In the genomic region with DNA sequence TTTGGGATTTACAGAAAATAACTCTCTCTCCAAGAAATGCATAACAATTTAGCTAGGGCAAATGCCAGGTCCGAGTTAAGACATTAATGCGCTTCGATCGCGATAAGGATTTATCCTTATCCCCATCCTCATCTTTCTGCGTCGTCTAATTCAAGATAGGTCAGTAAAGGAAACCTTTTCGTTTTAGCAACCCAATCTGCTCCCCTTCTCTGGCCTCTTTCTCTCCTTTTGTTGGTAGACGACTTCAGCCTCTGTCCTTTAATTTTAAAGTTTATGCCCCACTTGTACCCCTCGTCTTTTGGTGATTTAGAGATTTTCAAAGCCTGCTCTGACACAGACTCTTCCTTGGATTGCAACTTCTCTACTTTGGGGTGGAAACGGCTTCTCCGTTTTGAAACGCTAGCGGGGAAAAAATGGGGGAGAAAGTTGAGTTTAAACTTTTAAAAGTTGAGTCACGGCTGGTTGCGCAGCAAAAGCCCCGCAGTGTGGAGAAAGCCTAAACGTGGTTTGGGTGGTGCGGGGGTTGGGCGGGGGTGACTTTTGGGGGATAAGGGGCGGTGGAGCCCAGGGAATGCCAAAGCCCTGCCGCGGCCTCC, we compare ENCODE assay signal across 8 cellular contexts. TPM values are rescaled to one million over a fixed set of nuclear protein-coding genes. Genes with fewer than 3 reads are reported as not detected.
DNase-seq lines count a peak whose midpoint lies in the region; ATAC-seq, FAIRE-seq and TF ChIP-seq lines count a peak whose summit lies in the region.

No MANE protein-coding gene starts in this region.

- no peaks in the 10 kb centered on the region for H3K36me3 ChIP-seq in left ventricle myocardium inferior
- no peaks in the 10 kb centered on the region for H3K36me3 ChIP-seq in bronchial epithelial cell (ENCODE audit: control insufficient read depth, insufficient read depth, low read length)
- H3K36me3 ChIP-seq in muscle layer of colon (ENCODE audit: insufficient read depth, low read length) = no peaks in the 10 kb centered on the region
- H3K36me3 ChIP-seq in vagina = no peaks in the 10 kb centered on the region

- H3K27me3 ChIP-seq in left ventricle myocardium inferior (ENCODE audit: low read depth) (no peaks in the 10 kb centered on the region), bronchial epithelial cell (ENCODE audit: control insufficient read depth, insufficient read depth, low read length) (no peaks in the 10 kb centered on the region), muscle layer of colon (ENCODE audit: control insufficient read depth in 1 of 2, insufficient read depth in 2 of 2, low read length in 2 of 2) (no peaks in the 10 kb centered on the region), vagina (no peaks in the 10 kb centered on the region)

- no peak for TF ChIP-seq POLR2A in vagina (IDR thresholded peaks at IDR 0.05)

- peak overlapping the region; percentile 63 for H3K9ac ChIP-seq in muscle layer of colon (ENCODE audit: low read length)

- H3K4me1 ChIP-seq in left ventricle myocardium inferior = peaks cover 34% of the 10 kb centered on the region
- peaks cover 23% of the 10 kb centered on the region for H3K4me1 ChIP-seq in muscle layer of colon (ENCODE audit: insufficient read depth, low read length)
- H3K4me1 ChIP-seq in vagina = peaks cover 23% of the 10 kb centered on the region

- H3K27ac ChIP-seq in left ventricle myocardium inferior (replicated peaks) = peak overlapping the region; percentile 79
- H3K27ac ChIP-seq in muscle layer of colon (ENCODE audit: low read depth, low read length) = peak overlapping the region; percentile 81
- peak overlapping the region; percentile 90 for H3K27ac ChIP-seq in vagina

- peak overlapping the region; percentile 77 for H3K4me3 ChIP-seq in left ventricle myocardium inferior
- peak overlapping the region; percentile 59 for H3K4me3 ChIP-seq in bronchial epithelial cell (ENCODE audit: low read depth, low read length)
- H3K4me3 ChIP-seq in muscle layer of colon (ENCODE audit: low read depth in 1 of 2, low read length in 2 of 2) = peak overlapping the region; percentile 59 to 72
- peak overlapping the region; percentile 55 to 86 for H3K4me3 ChIP-seq in vagina

- FAIRE-seq in bronchial epithelial cell (lab: Jason Lieb, UNC) = no peak

- intact Hi-C loops in left ventricle myocardium inferior (cut with micrococcal nuclease) = no loop called here
- intact Hi-C loops in cardiac septum (cut with DNase I) = no loop called here
- intact Hi-C loops in vagina (cut with DNase I) = loop anchor here (5.0 kb wide), 1 partner anchor 96 kb away; a partner anchor contains a TSS

- DNase-seq in left ventricle myocardium inferior = no peak
- DNase-seq in cardiac septum (ENCODE audit: low spot score) = no peak
- no peak for DNase-seq in bronchial epithelial cell (ENCODE audit: low read depth)
- no peak for DNase-seq in vagina (ENCODE audit: extremely low spot score in 2 of 2)
- no peak for DNase-seq in inferior parietal cortex (ENCODE audit: extremely low spot score)

- ATAC-seq in GM21367 (IDR thresholded peaks at IDR 0.05; ENCODE audit: unreplicated experiment) (no peak), GM19452 (IDR thresholded peaks at IDR 0.05; ENCODE audit: unreplicated experiment) (no peak)

- TF ChIP-seq CTCF in left ventricle myocardium inferior (IDR thresholded peaks at IDR 0.05; ENCODE audit: borderline replicate concordance) (no peak), bronchial epithelial cell (IDR thresholded peaks at IDR 0.05; ENCODE audit: insufficient read depth, low read length, severe bottlenecking) (no peak), vagina (IDR thresholded peaks at IDR 0.05) (no peak)

- H3K9me3 ChIP-seq in left ventricle myocardium inferior (replicated peaks) = no peaks in the 10 kb centered on the region
- no peaks in the 10 kb centered on the region for H3K9me3 ChIP-seq in muscle layer of colon (ENCODE audit: low read length)
- no peaks in the 10 kb centered on the region for H3K9me3 ChIP-seq in vagina

RNA-seq across cellular contexts. Expression of a gene that starts 0.5 kb away (rescaled TPM):
- total RNA-seq in left ventricle myocardium inferior (4.1 TPM), cardiac septum (9.8 TPM), bronchial epithelial cell (9.2 and 14.8 TPM in 2 replicates), vagina (12.0 TPM)
